Comparison of ENCODE assay signal across 13 cellular contexts in the genomic region with DNA sequence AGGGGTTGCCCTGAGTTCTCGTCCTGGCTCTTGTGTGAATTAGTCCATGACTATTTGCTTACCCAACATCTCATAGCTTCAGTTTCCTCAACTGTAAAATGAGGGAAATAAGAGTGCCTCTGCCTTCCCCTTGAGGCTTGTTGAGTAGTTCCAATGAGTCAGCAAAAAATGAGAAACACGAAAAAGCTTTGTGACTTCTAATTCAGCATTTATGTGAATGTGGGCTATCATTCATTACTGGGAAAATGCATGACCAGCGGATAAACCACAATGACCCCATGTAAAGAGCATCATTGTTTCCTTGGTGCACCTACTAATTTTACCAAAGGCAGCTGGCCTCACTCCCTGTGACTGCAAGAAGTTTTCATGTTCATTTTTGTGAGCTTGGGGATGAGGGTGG.
DNase-seq lines count a peak whose midpoint lies in the region; ATAC-seq and TF ChIP-seq lines count a peak whose summit lies in the region.
"Had no signal": no experiment of that assay in that cellular context is flagged by ENCODE, and none has a peak within 500 bp of the region (broad histone marks: within the 10 kb centered on the region; RNA-seq: fewer than 3 reads in every experiment).

No MANE protein-coding gene starts in this region.

- H4K20me1 ChIP-seq in osteoblast (ENCODE audit: insufficient read depth, low read length), result no peaks in the 10 kb centered on the region

- DNase-seq in EH (ENCODE audit: low read depth), result peak; percentile 5
- peak; percentile 29 for DNase-seq in M059J (ENCODE audit: low read depth)
- peak; percentile 15 for DNase-seq in epithelial cell of proximal tubule (ENCODE audit: low read depth)
- DNase-seq in osteoblast (ENCODE audit: insufficient read length, low spot score, missing footprints), result peak; percentile 60
- DNase-seq in nephron progenitor cell, result no peak
- DNase-seq in cerebellar cortex (ENCODE audit: low spot score), result no peak
- DNase-seq in posterior cingulate gyrus, result no peak
- DNase-seq: DMS153, NCI-H1092 treated with DMSO at 0.1 percent for 48 hours, NCI-H187 had no signal

- no peaks in the 10 kb centered on the region for H3K36me3 ChIP-seq in osteoblast (ENCODE audit: insufficient read depth, low read length)
- H3K36me3 ChIP-seq: SJSA1 had no signal

- H3K9me3 ChIP-seq in osteoblast (ENCODE audit: low read depth, low read length), result no peaks in the 10 kb centered on the region
- H3K9me3 ChIP-seq: SJSA1 had no signal

- H3K4me1 ChIP-seq in osteoblast (ENCODE audit: insufficient read depth, low read length), result no peaks in the 10 kb centered on the region

- no peaks in the 10 kb centered on the region for H3K27me3 ChIP-seq in osteoblast (ENCODE audit: insufficient read depth, low read length)
- H3K27me3 ChIP-seq: SJSA1 had no signal

- no peaks in the 10 kb centered on the region for H3K4me1 Mint-ChIP-seq in nephron progenitor cell

- no peaks in the 10 kb centered on the region for H3K36me3 Mint-ChIP-seq in nephron progenitor cell (ENCODE audit: low read depth)

- H3K27ac Mint-ChIP-seq in nephron progenitor cell, result no peak overlapping the region

- ATAC-seq in HG03571 (IDR thresholded peaks at IDR 0.05; ENCODE audit: unreplicated experiment), result no peak

- H3K4me3 Mint-ChIP-seq in nephron progenitor cell, result no peak overlapping the region

- no peak overlapping the region for H3K4me2 ChIP-seq in osteoblast (ENCODE audit: insufficient read depth, low read length)

- no peaks in the 10 kb centered on the region for H3K9me3 Mint-ChIP-seq in nephron progenitor cell

- H3K4me3 ChIP-seq in epithelial cell of proximal tubule (ENCODE audit: low read depth, low read length), result no peak overlapping the region
- no peak overlapping the region for H3K4me3 ChIP-seq in osteoblast (ENCODE audit: insufficient read depth, low read length)
- H3K4me3 ChIP-seq: SJSA1 had no signal

- H3K27me3 Mint-ChIP-seq in nephron progenitor cell (ENCODE audit: low read depth, poor library complexity), result peaks cover 12% of the 10 kb centered on the region

- H3K79me2 ChIP-seq in osteoblast (ENCODE audit: insufficient read depth, low read length), result no peaks in the 10 kb centered on the region

- no peak overlapping the region for H2AFZ ChIP-seq in osteoblast (ENCODE audit: low read length)

- intact Hi-C loops in posterior cingulate gyrus (cut with DNase I), result no loop called here

- H3K27ac ChIP-seq in osteoblast (ENCODE audit: low read depth, low read length), result no peak overlapping the region
- H3K27ac ChIP-seq: C4-2B, SJSA1 had no signal

- no peak for TF ChIP-seq CTCF in epithelial cell of proximal tubule (conservative IDR thresholded peaks at IDR 0.05; ENCODE audit: low read depth, low read length)
- no peak for TF ChIP-seq CTCF in osteoblast (IDR thresholded peaks at IDR 0.05; ENCODE audit: extremely low read depth, low read depth, low read length)
- no peak for TF ChIP-seq CTCF in nephron progenitor cell (IDR thresholded peaks at IDR 0.05)

Comparison
In these comparisons a context has a peak if more than half of its experiments do, and no peak if none do; other contexts are left out.
1. DNase-seq: peak in EH (single experiment), M059J (single experiment), epithelial cell of proximal tubule (single experiment) and osteoblast (single experiment); none in nephron progenitor cell (single experiment), cerebellar cortex (single experiment) and posterior cingulate gyrus (0 of 10).